8 cellular contexts compared by ENCODE assay signal in the genomic region with DNA sequence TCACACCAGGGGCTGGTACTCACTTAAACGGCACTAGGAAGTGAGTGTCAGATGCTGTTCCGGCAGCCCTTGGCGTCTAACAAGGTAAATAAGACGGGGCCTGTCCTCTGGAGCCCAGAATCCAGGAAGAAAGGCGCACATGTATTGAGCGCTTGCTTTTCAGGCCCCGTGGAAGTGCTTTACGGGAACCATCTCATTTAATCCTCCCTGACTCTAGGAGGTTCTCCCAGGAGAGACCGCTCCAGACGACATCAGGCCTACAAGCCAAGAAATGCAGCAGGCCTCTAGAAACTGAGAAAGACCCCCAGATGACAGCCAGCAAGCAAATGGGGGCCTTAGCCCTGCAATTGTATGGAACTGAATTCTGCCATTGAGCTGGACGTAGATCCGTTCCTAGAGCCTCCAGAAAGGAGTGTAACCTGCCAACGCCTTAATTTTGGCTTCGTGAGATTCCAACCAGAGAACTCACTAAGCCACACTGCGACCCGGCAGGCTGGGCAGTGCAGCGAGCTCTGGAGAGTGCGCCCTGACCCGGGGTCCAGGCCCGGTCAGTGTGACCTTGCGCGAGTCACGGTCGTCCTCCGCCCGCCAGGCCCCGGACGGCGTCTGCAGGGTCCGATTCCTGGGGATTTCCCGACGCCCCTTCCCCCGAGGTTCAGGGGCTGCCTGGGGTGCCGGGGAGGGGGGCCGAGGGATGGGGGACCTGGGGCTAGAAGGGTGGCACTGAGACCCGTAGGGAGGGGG. TPM values are rescaled to one million over a fixed set of nuclear protein-coding genes. Genes with fewer than 3 reads are reported as not detected.
DNase-seq lines count a peak whose midpoint lies in the region; ATAC-seq, FAIRE-seq and TF ChIP-seq lines count a peak whose summit lies in the region.

No MANE protein-coding gene starts in this region.

- H3K4me1 ChIP-seq in endothelial cell of umbilical vein (ENCODE audit: control insufficient read depth, extremely low read depth, insufficient read depth, low read length) (peaks cover 2% of the 10 kb centered on the region), sigmoid colon (peaks cover 0 to 21% (median 20%) of the 10 kb centered on the region in 4 donors)

- no peaks in the 10 kb centered on the region for H3K9me1 ChIP-seq in endothelial cell of umbilical vein (replicated peaks; ENCODE audit: control insufficient read depth, extremely low read depth, insufficient read depth, low read length)

- DNase-seq in DMS53 (lab: John Stamatoyannopoulos, UW), result peak; percentile 44
- no peak for DNase-seq in DMS53 treated with DMSO at 0.1 percent for 48 hours (lab: John Stamatoyannopoulos, UW; ENCODE audit: unreplicated experiment)
- peak; percentile 99 for DNase-seq in NCI-H510A treated with DMSO at 0.1 percent for 48 hours (lab: John Stamatoyannopoulos, UW)
- DNase-seq in endothelial cell of umbilical vein (ENCODE audit: low read depth, low spot score), result no peak
- no peak for DNase-seq in sigmoid colon
- no peak for DNase-seq in COLO829 (ENCODE audit: low spot score)
- no peak for DNase-seq in H4 (ENCODE audit: low spot score)

- WGBS in sigmoid colon, 2 donors, result 39 to 46% methylated on average over 36 of the region's 36 CpGs

- TF ChIP-seq POLR2A in endothelial cell of umbilical vein (IDR thresholded peaks at IDR 0.05; ENCODE audit: low read depth, low read length), result no peak
- no peak for TF ChIP-seq POLR2A in sigmoid colon (IDR thresholded peaks at IDR 0.05)

- CTCF ChIA-PET in endothelial cell of umbilical vein (lab: Charles Lee), result interaction anchor here (1.7 kb wide), 1 partner anchor 67 kb away, joined by 5 read pairs; no protein-coding TSS in a partner anchor

- H3K4me3 ChIP-seq in endothelial cell of umbilical vein (replicated peaks in 1 of 3; ENCODE audit: insufficient read depth in 1 of 3, low read depth in 1 of 3, low read length in 3 of 3) (no peak overlapping the region), sigmoid colon (peak overlapping the region; percentile 40 to 60 (median 56))

- POLR2A ChIA-PET in endothelial cell of umbilical vein (lab: Charles Lee), result no interaction called here

- BruUV-seq in endothelial cell of umbilical vein (replicated peaks; lab: Mats Ljungman, UMichigan), result no TSS peak

- no peak for ATAC-seq in HG03432 (IDR thresholded peaks at IDR 0.05; ENCODE audit: unreplicated experiment)

- H3K27ac ChIP-seq in endothelial cell of umbilical vein (ENCODE audit: insufficient read depth, low read depth, low read length) (no peak overlapping the region), sigmoid colon (no peak overlapping the region)

- TF ChIP-seq CTCF in endothelial cell of umbilical vein (IDR thresholded peaks at IDR 0.05; ENCODE audit: extremely low read depth in 1 of 2, insufficient read depth in 1 of 2, low read depth in 1 of 2, low read length in 2 of 2), result no peak
- TF ChIP-seq CTCF in sigmoid colon (IDR thresholded peaks at IDR 0.05), result no peak

- no peak overlapping the region for H2AFZ ChIP-seq in endothelial cell of umbilical vein (ENCODE audit: low read depth, low read length)

- no peak for FAIRE-seq in endothelial cell of umbilical vein (lab: Jason Lieb, UNC)

- no peaks in the 10 kb centered on the region for H4K20me1 ChIP-seq in endothelial cell of umbilical vein (replicated peaks; ENCODE audit: control insufficient read depth, extremely low read depth, insufficient read depth, low read length)

- intact Hi-C loops in endothelial cell of umbilical vein (cut with micrococcal nuclease), result no loop called here
- intact Hi-C loops in sigmoid colon (cut with DNase I), result no loop called here

- TF ChIP-seq EP300 in sigmoid colon (IDR thresholded peaks at IDR 0.05), result no peak

- H3K4me2 ChIP-seq in endothelial cell of umbilical vein (ENCODE audit: insufficient read depth, low read length), result no peak overlapping the region

- no peaks in the 10 kb centered on the region for H3K9me3 ChIP-seq in endothelial cell of umbilical vein (replicated peaks; ENCODE audit: control insufficient read depth, insufficient read depth, low read length)
- no peaks in the 10 kb centered on the region for H3K9me3 ChIP-seq in sigmoid colon

- peaks cover 9 to 22% of the 10 kb centered on the region in 2 experiments for H3K27me3 ChIP-seq in endothelial cell of umbilical vein (ENCODE audit: control insufficient read depth in 2 of 2, insufficient read depth in 2 of 2, low read length in 2 of 2)
- peaks cover 0 to under 1% (median 0%) of the 10 kb centered on the region in 3 donors for H3K27me3 ChIP-seq in sigmoid colon

- no peak overlapping the region for H3K9ac ChIP-seq in endothelial cell of umbilical vein (replicated peaks; ENCODE audit: extremely low read depth, insufficient read depth, low read length)

- dilution Hi-C loops in endothelial cell of umbilical vein (cut with MboI; ENCODE audit: extremely low pct_ligation_motif_present, low sequenced_read_pairs), result no loop called here

- no peaks in the 10 kb centered on the region for H3K36me3 ChIP-seq in endothelial cell of umbilical vein (ENCODE audit: control insufficient read depth in 2 of 2, extremely low read depth in 1 of 2, insufficient read depth in 2 of 2, low read length in 2 of 2)
- no peaks in the 10 kb centered on the region for H3K36me3 ChIP-seq in sigmoid colon

- no peaks in the 10 kb centered on the region for H3K79me2 ChIP-seq in endothelial cell of umbilical vein (ENCODE audit: control insufficient read depth, insufficient read depth, low read length)

TF ChIP-seq in endothelial cell of umbilical vein, 7 proteins besides CTCF, POLR2A, EP300 and RAD21:
- TF ChIP-seq JUN (IDR thresholded peaks at IDR 0.05; ENCODE audit: borderline replicate concordance, insufficient read depth, insufficient read length, low read depth) (no peak), GATA2 (IDR thresholded peaks at IDR 0.05; ENCODE audit: insufficient read depth, insufficient read length, low read depth, low read length) (no peak), EZH2 (IDR thresholded peaks at IDR 0.05; ENCODE audit: borderline replicate concordance, low read depth, low read length, severe bottlenecking) (peak; percentile 25)

RNA-seq across cellular contexts. Expression of gene MANEAL, which starts 0.5 kb away (rescaled TPM):
- total RNA-seq in endothelial cell of umbilical vein (0.66 and 0.92 TPM in 2 replicates), sigmoid colon (1 to 10 TPM; 1.1 to 1.8 (median 1.4) TPM)
- polyA plus RNA-seq in endothelial cell of umbilical vein (1.3 and 1.9 TPM in 2 replicates), sigmoid colon (1 to 10 TPM in 2 of 3 donors, under 1 TPM in 1; 0.60 to 5.2 (median 1.2) TPM)
- 1.1 and 1.2 TPM in 2 replicates for polyA plus RNA-seq in endothelial cell of umbilical vein (2011; cell fraction: cytosol; rRNA removed)
- polyA plus RNA-seq in endothelial cell of umbilical vein (2011; cell fraction: nucleus; rRNA removed), result 0.25 and 0.45 TPM in 2 replicates
- 0.55 and 0.80 TPM in 2 replicates for polyA plus RNA-seq in endothelial cell of umbilical vein (2012)
- polyA minus RNA-seq in endothelial cell of umbilical vein, result 1.2 and 3.7 TPM in 2 replicates
- 40.5 TPM for polyA minus RNA-seq in endothelial cell of umbilical vein (2011; cell fraction: cytosol; rRNA and poly(A)+ RNA removed)
- polyA minus RNA-seq in endothelial cell of umbilical vein (2011; cell fraction: nucleus; rRNA and poly(A)+ RNA removed), result 0.58 TPM in 1 of 2 replicates, not detected in the other
- 8.9 and 10.4 TPM in 2 replicates for total RNA-seq in H4 (2014; rRNA removed; shearing (Covaris generic))

RNA-seq across cellular contexts. Expression of gene C1orf122, which starts 14.5 kb away (rescaled TPM):
- total RNA-seq in endothelial cell of umbilical vein, result 32.8 and 36.5 TPM in 2 replicates
- 38.8 and 54.0 TPM in 2 replicates for polyA plus RNA-seq in endothelial cell of umbilical vein
- polyA plus RNA-seq in endothelial cell of umbilical vein (2011; cell fraction: cytosol; rRNA removed), result 14.0 and 22.0 TPM in 2 replicates
- 10.4 and 11.9 TPM in 2 replicates for polyA plus RNA-seq in endothelial cell of umbilical vein (2011; cell fraction: nucleus; rRNA removed)
- 11.3 and 23.4 TPM in 2 replicates for polyA plus RNA-seq in endothelial cell of umbilical vein (2012)
- 9.0 and 9.3 TPM in 2 replicates for polyA minus RNA-seq in endothelial cell of umbilical vein
- polyA minus RNA-seq in endothelial cell of umbilical vein (2011; cell fraction: cytosol; rRNA and poly(A)+ RNA removed), result 29.6 TPM
- 1.8 and 2.7 TPM in 2 replicates for polyA minus RNA-seq in endothelial cell of umbilical vein (2011; cell fraction: nucleus; rRNA and poly(A)+ RNA removed)
- 100 to 1,000 TPM in 1 of 4 donors, 10 to 100 TPM in 3; 61.9 to 105 (median 90.8) TPM for total RNA-seq in sigmoid colon
- 10 to 100 TPM; 43.2 to 54.6 (median 51.1) TPM for polyA plus RNA-seq in sigmoid colon
- total RNA-seq in H4 (2014; rRNA removed; shearing (Covaris generic)), result 27.2 and 42.2 TPM in 2 replicates

RNA-seq across cellular contexts. Expression of gene YRDC, which starts 14.9 kb away (rescaled TPM):
- total RNA-seq in endothelial cell of umbilical vein, result 19.2 and 20.4 TPM in 2 replicates
- polyA plus RNA-seq in endothelial cell of umbilical vein, result 20.4 and 20.5 TPM in 2 replicates
- 23.5 and 23.7 TPM in 2 replicates for polyA plus RNA-seq in endothelial cell of umbilical vein (2011; cell fraction: cytosol; rRNA removed)
- 12.2 and 12.7 TPM in 2 replicates for polyA plus RNA-seq in endothelial cell of umbilical vein (2011; cell fraction: nucleus; rRNA removed)
- polyA plus RNA-seq in endothelial cell of umbilical vein (2012), result 19.8 and 22.8 TPM in 2 replicates
- 15.2 and 17.0 TPM in 2 replicates for polyA minus RNA-seq in endothelial cell of umbilical vein
- polyA minus RNA-seq in endothelial cell of umbilical vein (2011; cell fraction: cytosol; rRNA and poly(A)+ RNA removed), result 22.2 TPM
- polyA minus RNA-seq in endothelial cell of umbilical vein (2011; cell fraction: nucleus; rRNA and poly(A)+ RNA removed), result 5.9 and 6.9 TPM in 2 replicates
- 10 to 100 TPM in 2 of 4 donors, 1 to 10 TPM in 2; 4.4 to 12.4 (median 9.5) TPM for total RNA-seq in sigmoid colon
- 10 to 100 TPM; 14.4 to 19.0 (median 15.5) TPM for polyA plus RNA-seq in sigmoid colon
- total RNA-seq in H4 (2014; rRNA removed; shearing (Covaris generic)), result 29.2 and 32.7 TPM in 2 replicates

RNA-seq across cellular contexts. Expression of gene EPHA10, which starts 28.2 kb away (rescaled TPM):
- not detected in 2 replicates for total RNA-seq in endothelial cell of umbilical vein
- not detected in 2 replicates for polyA plus RNA-seq in endothelial cell of umbilical vein
- not detected in 2 replicates for polyA plus RNA-seq in endothelial cell of umbilical vein (2011; cell fraction: cytosol; rRNA removed)
- polyA plus RNA-seq in endothelial cell of umbilical vein (2011; cell fraction: nucleus; rRNA removed), result 0.03 TPM in 1 of 2 replicates, not detected in the other
- polyA plus RNA-seq in endothelial cell of umbilical vein (2012), result not detected in 2 replicates
- polyA minus RNA-seq in endothelial cell of umbilical vein, result not detected in 2 replicates
- polyA minus RNA-seq in endothelial cell of umbilical vein (2011; cell fraction: cytosol; rRNA and poly(A)+ RNA removed), result 0.72 TPM
- polyA minus RNA-seq in endothelial cell of umbilical vein (2011; cell fraction: nucleus; rRNA and poly(A)+ RNA removed), result not detected in 2 replicates
- under 1 TPM; 0.14 to 0.83 (median 0.52) TPM for total RNA-seq in sigmoid colon
- polyA plus RNA-seq in sigmoid colon, result 10 to 100 TPM in 1 of 3 donors, 1 to 10 TPM in 2; 5.4 to 33.3 (median 7.6) TPM
- not detected in 2 replicates for total RNA-seq in H4 (2014; rRNA removed; shearing (Covaris generic))

Comparison
In these comparisons a context has a peak if more than half of its experiments do, and no peak if none do; other contexts are left out.
1. DNase-seq: peak in DMS53 (single experiment) and NCI-H510A treated with DMSO at 0.1 percent for 48 hours (single experiment); none in DMS53 treated with DMSO at 0.1 percent for 48 hours (single experiment), endothelial cell of umbilical vein (single experiment), sigmoid colon (single experiment), COLO829 (single experiment) and H4 (single experiment).
2. H3K4me3 ChIP-seq: peak in sigmoid colon (4 of 4); none in endothelial cell of umbilical vein (0 of 3).